ENCODE assay signal across 19 cellular contexts in the genomic region with DNA sequence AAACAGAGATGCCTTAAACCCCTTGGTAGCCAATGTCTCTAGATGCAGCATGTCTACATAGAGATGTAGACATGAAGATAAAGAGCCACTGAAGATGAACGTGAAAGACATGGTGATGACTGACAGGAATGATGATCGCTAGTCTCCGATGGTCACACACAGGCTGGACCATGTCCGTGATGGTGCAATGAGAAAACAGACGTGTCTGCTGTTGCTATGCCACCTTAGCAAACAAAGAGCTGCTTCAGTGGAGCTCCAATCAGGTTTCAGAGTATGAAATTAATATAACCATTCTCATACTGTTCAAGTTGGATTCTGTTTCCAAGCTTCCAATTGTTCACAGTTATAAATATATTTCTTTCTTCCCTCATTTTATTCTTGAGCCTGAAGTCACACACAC.
"Had no signal": no experiment of that assay in that cellular context is flagged by ENCODE, and none has a peak within 500 bp of the region (broad histone marks: within the 10 kb centered on the region; RNA-seq: fewer than 3 reads in every experiment).

No MANE protein-coding gene starts in this region.

- H3K4me3 ChIP-seq: dorsolateral prefrontal cortex, gastrocnemius medialis, lower lobe of right lung, neural progenitor cell, ovary, skin epidermis had no signal

- H3K4me3 Mint-ChIP-seq: memory B cell; mesothelial cell of epicardium; natural killer cell treated with Interleukin-12 subunit alpha and Interleukin-12 subunit beta and Interleukin-15 and Interleukin-18, amount 100 ng/mL, for 72 hours; neural progenitor cell had no signal

- H3K36me3 ChIP-seq: neural progenitor cell, ovary had no signal

- H3K9me3 Mint-ChIP-seq: memory B cell; natural killer cell treated with Interleukin-12 subunit alpha and Interleukin-12 subunit beta and Interleukin-15 and Interleukin-18, amount 100 ng/mL, for 72 hours; neural progenitor cell had no signal

- ATAC-seq: esophagus mucosa; left lobe of liver; lower lobe of right lung; natural killer cell treated with Interleukin-12 subunit alpha and Interleukin-12 subunit beta and Interleukin-15 and Interleukin-18, amount 100 ng/mL, for 72 hours; sciatic nerve had no signal

- H3K27ac Mint-ChIP-seq: memory B cell; mesothelial cell of epicardium; natural killer cell treated with Interleukin-12 subunit alpha and Interleukin-12 subunit beta and Interleukin-15 and Interleukin-18, amount 100 ng/mL, for 72 hours; neural progenitor cell had no signal

- H3K27me3 ChIP-seq: dorsolateral prefrontal cortex, gastrocnemius medialis, neural progenitor cell, ovary had no signal

- DNase-seq: caudate nucleus; cortex of kidney; dorsolateral prefrontal cortex; effector CD8-positive, alpha-beta T cell; gastrocnemius medialis; kidney glomerular epithelial cell; lower lobe of right lung; ovary; stimulated activated CD4-positive, alpha-beta T cell treated with anti-CD3 and anti-CD28 coated beads, Interleukin-12 subunit alpha, Interleukin-12 subunit beta, amount 100 ng/mL, for 4 hours; stimulated activated naive CD4-positive, alpha-beta T cell treated with Interleukin-2 at 50 U/mL for 16 hours; trophoblast cell had no signal

- H3K27ac ChIP-seq: dorsolateral prefrontal cortex, lower lobe of right lung, neural progenitor cell, ovary, skin epidermis had no signal

- H3K4me1 ChIP-seq: lower lobe of right lung had no signal

- H3K9me3 ChIP-seq: gastrocnemius medialis, lower lobe of right lung, ovary had no signal

- H3K9ac ChIP-seq: neural progenitor cell had no signal

- H3K27me3 Mint-ChIP-seq: memory B cell; natural killer cell treated with Interleukin-12 subunit alpha and Interleukin-12 subunit beta and Interleukin-15 and Interleukin-18, amount 100 ng/mL, for 72 hours had no signal

- H3K4me1 Mint-ChIP-seq: memory B cell, mesothelial cell of epicardium had no signal

- H3K36me3 Mint-ChIP-seq: natural killer cell treated with Interleukin-12 subunit alpha and Interleukin-12 subunit beta and Interleukin-15 and Interleukin-18, amount 100 ng/mL, for 72 hours had no signal
